ENCODE assay signal across 1 cellular context in the genomic region with DNA sequence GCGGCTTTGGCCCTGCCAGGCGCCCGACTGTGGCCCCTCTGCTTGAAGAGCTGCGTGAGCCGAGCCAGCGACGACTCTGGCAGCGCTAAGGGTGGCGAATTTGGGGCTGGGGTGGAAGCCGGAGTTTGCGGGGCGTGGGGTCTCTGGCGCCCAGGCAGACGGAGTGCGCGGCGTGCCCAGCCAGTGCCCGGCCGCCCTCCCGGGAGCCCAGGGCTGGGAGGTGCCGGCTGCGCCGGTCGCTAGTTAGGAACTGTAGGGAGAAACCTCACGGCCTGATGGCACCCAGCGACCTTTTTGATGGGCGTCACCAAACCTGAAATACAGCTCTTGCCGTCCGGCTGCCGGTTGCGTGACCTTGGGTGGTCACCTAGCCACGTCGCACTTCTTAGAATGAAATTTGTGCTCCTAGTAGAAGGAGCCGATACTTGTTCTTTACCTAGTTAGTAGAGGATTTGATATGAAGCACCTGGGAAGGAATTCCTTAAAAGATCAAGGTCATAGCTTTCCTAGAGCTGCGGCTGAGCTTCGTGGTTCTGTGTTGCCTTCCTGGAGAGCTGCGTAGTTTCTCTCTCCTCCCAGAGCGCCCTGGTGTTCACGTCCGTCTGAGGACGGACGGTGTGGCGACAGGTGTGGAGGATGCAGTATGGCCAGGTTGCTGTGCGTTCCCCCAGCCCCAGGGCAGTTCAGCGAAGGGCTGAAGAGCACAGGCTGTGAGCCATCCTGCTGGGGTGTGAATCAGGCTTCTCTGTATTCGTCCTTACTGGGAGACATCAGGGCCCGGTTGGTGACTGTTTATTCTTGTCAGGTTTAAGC.
A peak's percentile ranks its signal among the peaks of the same experiment; 100 is the strongest.
TF ChIP-seq lines count a peak whose summit lies in the region.

No MANE protein-coding gene starts in this region.

TF ChIP-seq in H1, 55 proteins besides CTCF, POLR2A, EP300 and RAD21:
- TF ChIP-seq KDM5A (IDR thresholded peaks at IDR 0.05; ENCODE audit: low read length) (0 out of 2 replicates have a peak, but pooled peaks have one; percentile 3), PHF8 (conservative IDR thresholded peaks at IDR 0.05; ENCODE audit: low read depth, low read length) (no peak), RXRA (IDR thresholded peaks at IDR 0.05; ENCODE audit: insufficient read depth, low read depth, low read length) (no peak), POLR2AphosphoS5 (IDR thresholded peaks at IDR 0.05; ENCODE audit: low read depth, low read length) (0 out of 2 replicates have a peak, but pooled peaks have one; percentile 14), TCF12 (IDR thresholded peaks at IDR 0.05; ENCODE audit: low read depth, low read length) (no peak), KDM4A (IDR thresholded peaks at IDR 0.05; ENCODE audit: low read depth, low read length, severe bottlenecking) (peak; percentile 56)
